ENCODE assay signal across 1 cellular context in the genomic region with DNA sequence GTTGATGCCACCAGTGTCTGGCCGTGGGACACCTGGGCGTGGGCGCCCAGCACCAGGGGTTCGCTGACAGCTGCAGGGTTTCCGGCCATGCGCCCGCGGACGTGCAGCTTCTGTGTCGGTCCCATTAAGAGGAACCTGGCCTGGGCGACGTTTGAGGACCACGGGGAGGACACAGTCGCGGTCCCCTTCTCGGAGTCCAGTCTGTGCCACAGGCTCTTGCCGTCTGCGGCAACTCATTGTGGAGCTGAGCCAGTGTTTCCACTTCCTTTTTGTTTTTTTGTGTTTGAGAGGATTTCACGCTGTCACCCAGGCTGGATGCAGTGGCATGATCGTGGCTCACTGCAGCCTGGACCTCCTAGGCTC.
TF ChIP-seq lines count a peak whose summit lies in the region.

No MANE protein-coding gene starts in this region.

TF ChIP-seq in WTC11, 78 proteins besides CTCF, POLR2A, EP300 and RAD21 (continued from another document):
- TF ChIP-seq, protein P1, sequence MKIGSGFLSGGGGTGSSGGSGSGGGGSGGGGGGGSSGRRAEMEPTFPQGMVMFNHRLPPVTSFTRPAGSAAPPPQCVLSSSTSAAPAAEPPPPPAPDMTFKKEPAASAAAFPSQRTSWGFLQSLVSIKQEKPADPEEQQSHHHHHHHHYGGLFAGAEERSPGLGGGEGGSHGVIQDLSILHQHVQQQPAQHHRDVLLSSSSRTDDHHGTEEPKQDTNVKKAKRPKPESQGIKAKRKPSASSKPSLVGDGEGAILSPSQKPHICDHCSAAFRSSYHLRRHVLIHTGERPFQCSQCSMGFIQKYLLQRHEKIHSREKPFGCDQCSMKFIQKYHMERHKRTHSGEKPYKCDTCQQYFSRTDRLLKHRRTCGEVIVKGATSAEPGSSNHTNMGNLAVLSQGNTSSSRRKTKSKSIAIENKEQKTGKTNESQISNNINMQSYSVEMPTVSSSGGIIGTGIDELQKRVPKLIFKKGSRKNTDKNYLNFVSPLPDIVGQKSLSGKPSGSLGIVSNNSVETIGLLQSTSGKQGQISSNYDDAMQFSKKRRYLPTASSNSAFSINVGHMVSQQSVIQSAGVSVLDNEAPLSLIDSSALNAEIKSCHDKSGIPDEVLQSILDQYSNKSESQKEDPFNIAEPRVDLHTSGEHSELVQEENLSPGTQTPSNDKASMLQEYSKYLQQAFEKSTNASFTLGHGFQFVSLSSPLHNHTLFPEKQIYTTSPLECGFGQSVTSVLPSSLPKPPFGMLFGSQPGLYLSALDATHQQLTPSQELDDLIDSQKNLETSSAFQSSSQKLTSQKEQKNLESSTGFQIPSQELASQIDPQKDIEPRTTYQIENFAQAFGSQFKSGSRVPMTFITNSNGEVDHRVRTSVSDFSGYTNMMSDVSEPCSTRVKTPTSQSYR (CRISPR knock-in tag; IDR thresholded peaks at IDR 0.05): no peak
- no peak for TF ChIP-seq SMAD4 (CRISPR knock-in tag; IDR thresholded peaks at IDR 0.05)
- TF ChIP-seq ELF4 (CRISPR knock-in tag; IDR thresholded peaks at IDR 0.05; ENCODE audit: low read depth): no peak
- TF ChIP-seq CREB1 (CRISPR knock-in tag; IDR thresholded peaks at IDR 0.05): no peak
- no peak for TF ChIP-seq KAT7 (CRISPR knock-in tag; IDR thresholded peaks at IDR 0.05; ENCODE audit: borderline replicate concordance)
- no peak for TF ChIP-seq ZBTB21 (CRISPR knock-in tag; IDR thresholded peaks at IDR 0.05; ENCODE audit: borderline replicate concordance)
- TF ChIP-seq, protein P2, sequence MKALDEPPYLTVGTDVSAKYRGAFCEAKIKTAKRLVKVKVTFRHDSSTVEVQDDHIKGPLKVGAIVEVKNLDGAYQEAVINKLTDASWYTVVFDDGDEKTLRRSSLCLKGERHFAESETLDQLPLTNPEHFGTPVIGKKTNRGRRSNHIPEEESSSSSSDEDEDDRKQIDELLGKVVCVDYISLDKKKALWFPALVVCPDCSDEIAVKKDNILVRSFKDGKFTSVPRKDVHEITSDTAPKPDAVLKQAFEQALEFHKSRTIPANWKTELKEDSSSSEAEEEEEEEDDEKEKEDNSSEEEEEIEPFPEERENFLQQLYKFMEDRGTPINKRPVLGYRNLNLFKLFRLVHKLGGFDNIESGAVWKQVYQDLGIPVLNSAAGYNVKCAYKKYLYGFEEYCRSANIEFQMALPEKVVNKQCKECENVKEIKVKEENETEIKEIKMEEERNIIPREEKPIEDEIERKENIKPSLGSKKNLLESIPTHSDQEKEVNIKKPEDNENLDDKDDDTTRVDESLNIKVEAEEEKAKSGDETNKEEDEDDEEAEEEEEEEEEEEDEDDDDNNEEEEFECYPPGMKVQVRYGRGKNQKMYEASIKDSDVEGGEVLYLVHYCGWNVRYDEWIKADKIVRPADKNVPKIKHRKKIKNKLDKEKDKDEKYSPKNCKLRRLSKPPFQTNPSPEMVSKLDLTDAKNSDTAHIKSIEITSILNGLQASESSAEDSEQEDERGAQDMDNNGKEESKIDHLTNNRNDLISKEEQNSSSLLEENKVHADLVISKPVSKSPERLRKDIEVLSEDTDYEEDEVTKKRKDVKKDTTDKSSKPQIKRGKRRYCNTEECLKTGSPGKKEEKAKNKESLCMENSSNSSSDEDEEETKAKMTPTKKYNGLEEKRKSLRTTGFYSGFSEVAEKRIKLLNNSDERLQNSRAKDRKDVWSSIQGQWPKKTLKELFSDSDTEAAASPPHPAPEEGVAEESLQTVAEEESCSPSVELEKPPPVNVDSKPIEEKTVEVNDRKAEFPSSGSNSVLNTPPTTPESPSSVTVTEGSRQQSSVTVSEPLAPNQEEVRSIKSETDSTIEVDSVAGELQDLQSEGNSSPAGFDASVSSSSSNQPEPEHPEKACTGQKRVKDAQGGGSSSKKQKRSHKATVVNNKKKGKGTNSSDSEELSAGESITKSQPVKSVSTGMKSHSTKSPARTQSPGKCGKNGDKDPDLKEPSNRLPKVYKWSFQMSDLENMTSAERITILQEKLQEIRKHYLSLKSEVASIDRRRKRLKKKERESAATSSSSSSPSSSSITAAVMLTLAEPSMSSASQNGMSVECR (CRISPR knock-in tag; IDR thresholded peaks at IDR 0.05; ENCODE audit: borderline replicate concordance): no peak
- TF ChIP-seq MYBL2 (CRISPR knock-in tag; IDR thresholded peaks at IDR 0.05): no peak
- TF ChIP-seq ZNF263 (CRISPR knock-in tag; IDR thresholded peaks at IDR 0.05; ENCODE audit: low read depth): no peak
- TF ChIP-seq GABPB1 (CRISPR knock-in tag; IDR thresholded peaks at IDR 0.05): no peak
